9 cellular contexts compared by ENCODE assay signal in the genomic region with DNA sequence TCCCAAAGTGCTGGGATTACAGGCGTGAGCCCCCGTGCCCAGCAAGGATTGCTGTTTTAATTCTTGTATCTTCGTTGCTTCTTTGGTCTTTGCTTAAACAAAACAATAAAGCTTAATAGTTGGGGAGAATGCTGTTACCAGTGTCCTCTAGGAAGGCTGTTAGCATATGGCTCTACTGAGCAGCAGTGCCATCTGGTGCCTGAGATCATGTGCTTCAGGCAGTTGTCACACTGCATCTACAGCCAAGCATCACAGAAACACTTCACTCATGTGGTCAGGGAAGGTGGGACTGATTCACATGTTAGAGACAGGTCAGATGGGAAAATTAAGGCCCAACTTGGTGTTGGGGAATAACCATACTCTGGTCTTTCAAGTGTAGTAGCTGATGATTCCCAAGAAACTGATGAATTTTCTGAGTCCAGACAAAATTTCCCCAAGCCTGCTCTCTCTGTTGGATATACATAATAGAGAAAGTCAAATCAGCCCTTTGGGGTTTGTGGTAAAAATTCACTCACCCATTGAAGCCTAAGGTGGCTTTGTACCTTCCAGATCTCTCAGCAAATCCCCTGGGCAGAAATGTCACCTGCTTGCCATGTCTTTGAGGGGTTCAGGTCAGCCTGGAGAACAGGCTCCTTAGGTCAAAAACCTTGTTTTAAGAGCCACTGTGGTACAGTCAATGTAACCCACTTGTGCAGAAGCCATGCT. TPM values are rescaled to one million over a fixed set of nuclear protein-coding genes. Genes with fewer than 3 reads are reported as not detected.
DNase-seq lines count a peak whose midpoint lies in the region; ATAC-seq and TF ChIP-seq lines count a peak whose summit lies in the region.
"Had no signal": no experiment of that assay in that cellular context is flagged by ENCODE, and none has a peak within 500 bp of the region (broad histone marks: within the 10 kb centered on the region; RNA-seq: fewer than 3 reads in every experiment).

No MANE protein-coding gene starts in this region.

- H3K27me3 ChIP-seq in dorsolateral prefrontal cortex: no peaks in the 10 kb centered on the region

- DNase-seq in Ammon's horn (ENCODE audit: low spot score) (peak; percentile 86), GM12865 (ENCODE audit: low read depth) (peak; percentile 60), RPMI8226 (peak; percentile 71), dorsolateral prefrontal cortex (peak; percentile 44 to 86 (median 76)), midbrain (lab: John Stamatoyannopoulos, UW) (peak; percentile 41), NOMO-1 (lab: John Stamatoyannopoulos, UW; ENCODE audit: unreplicated experiment in 2 of 2) (no peak)

- peak overlapping the region in 49 of 59 donors; percentile 9 to 87 (median 53) for H3K27ac ChIP-seq in dorsolateral prefrontal cortex
- H3K27ac ChIP-seq: skin epidermis had no signal

- TF ChIP-seq CTCF in GM12865 (IDR thresholded peaks at IDR 0.05; ENCODE audit: insufficient read depth, low read depth, low read length, missing control alignments) (peak; percentile 47), dorsolateral prefrontal cortex (IDR thresholded peaks at IDR 0.05 in 54 of 56, conservative IDR thresholded peaks at IDR 0.05 in 2 of 56; ENCODE audit: low read depth in 1 of 56, partially characterized antibody in 56 of 56) (peak in 52 of 56 donors; percentile 20 to 64 (median 48))

- ATAC-seq in HG03469 (IDR thresholded peaks at IDR 0.05; ENCODE audit: unreplicated experiment): peak; percentile 62
- no peak for ATAC-seq in GM21737 (IDR thresholded peaks at IDR 0.05; ENCODE audit: unreplicated experiment)

- intact Hi-C loops in dorsolateral prefrontal cortex (cut with DNase I): loop anchor here in 1 of 2 donors (10.0 kb wide), 1 partner anchor 230 kb away; a partner anchor contains a TSS

- H3K4me3 ChIP-seq in GM12865 (ENCODE audit: low read depth, low read length) (no peak overlapping the region), dorsolateral prefrontal cortex (no peak overlapping the region)
- H3K4me3 ChIP-seq: skin epidermis had no signal

RNA-seq across cellular contexts. Expression of a gene that starts 28.4 kb away (rescaled TPM):
- total RNA-seq in dorsolateral prefrontal cortex: 10 to 100 TPM; 20.4 to 46.7 (median 34.6) TPM

RNA-seq across cellular contexts. Expression of a gene that starts 43.0 kb away (rescaled TPM):
- total RNA-seq in dorsolateral prefrontal cortex: under 1 TPM in 10 of 120 experiments, not detected in 110; 0.18 to 0.53 (median 0.29) TPM

RNA-seq across cellular contexts. Expression of a gene that starts 48.3 kb away (rescaled TPM):
- 10 to 100 TPM; 38.6 to 96.9 (median 70.0) TPM for total RNA-seq in dorsolateral prefrontal cortex

Comparison
In these comparisons a context has a peak if more than half of its experiments do, and no peak if none do; other contexts are left out.
1. DNase-seq: peak in Ammon's horn (single experiment), GM12865 (single experiment), RPMI8226 (single experiment), dorsolateral prefrontal cortex (10 of 10) and midbrain (single experiment); none in NOMO-1 (0 of 2).